ENCODE assay signal across 8 cellular contexts in genomic region chr13:71290963-71291937, GRCh38.
DNase-seq lines count a peak whose midpoint lies in the region; ATAC-seq and TF ChIP-seq lines count a peak whose summit lies in the region.

No MANE protein-coding gene starts in this region.

- no peak overlapping the region for H3K4me3 ChIP-seq in fibroblast of pulmonary artery (replicated peaks; ENCODE audit: low read depth, low read length)
- H3K4me3 ChIP-seq in skin epidermis = peak overlapping the region; percentile 5 to 40 (median 36)

- H3K36me3 Mint-ChIP-seq in activated CD8-positive, alpha-beta T cell treated with anti-CD3 and anti-CD28 coated beads, Interleukin-2, amount 10 ng/mL, durations not matched to agents 7 days and 5 days (ENCODE audit: low read depth) = peaks cover 10% of the 10 kb centered on the region

- peak overlapping the region; percentile 75 for H3K4me3 Mint-ChIP-seq in activated CD8-positive, alpha-beta T cell treated with anti-CD3 and anti-CD28 coated beads, Interleukin-2, amount 10 ng/mL, durations not matched to agents 7 days and 5 days

- H3K27me3 Mint-ChIP-seq in activated CD8-positive, alpha-beta T cell treated with anti-CD3 and anti-CD28 coated beads, Interleukin-2, amount 10 ng/mL, durations not matched to agents 7 days and 5 days (ENCODE audit: low read depth) = no peaks in the 10 kb centered on the region

- peaks cover 12% of the 10 kb centered on the region for H3K9me3 Mint-ChIP-seq in activated CD8-positive, alpha-beta T cell treated with anti-CD3 and anti-CD28 coated beads, Interleukin-2, amount 10 ng/mL, durations not matched to agents 7 days and 5 days (ENCODE audit: insufficient read depth)

- CTCF ChIA-PET in activated CD8-positive, alpha-beta T cell treated with anti-CD3 and anti-CD28 coated beads, Interleukin-2, amount 10 ng/mL, durations not matched to agents 7 days and 5 days (lab: Charles Lee) = interaction anchor here (0.8 to 1.0 kb wide), 2 partner anchors 16 to 588 kb away, joined by 3 read pairs; no protein-coding TSS in a partner anchor

- peak; percentile 11 for DNase-seq in NCI-H2171 treated with DMSO at 0.1 percent for 48 hours (lab: John Stamatoyannopoulos, UW)
- DNase-seq in NCI-H2171 (lab: John Stamatoyannopoulos, UW) = no peak
- peak; percentile 15 for DNase-seq in NCI-H2029 treated with DMSO at 0.1 percent for 48 hours (lab: John Stamatoyannopoulos, UW)
- DNase-seq in activated CD8-positive, alpha-beta T cell treated with anti-CD3 and anti-CD28 coated beads, Interleukin-2, amount 10 ng/mL, durations not matched to agents 7 days and 5 days = peak; percentile 58
- DNase-seq in fibroblast of pulmonary artery (ENCODE audit: low read depth) = peak; percentile 11
- no peak for DNase-seq in HuH-7.5 (ENCODE audit: low spot score)

- no peak for TF ChIP-seq CTCF in fibroblast of pulmonary artery (IDR thresholded peaks at IDR 0.05; ENCODE audit: low read length, missing control alignments)

- H3K27ac Mint-ChIP-seq in activated CD8-positive, alpha-beta T cell treated with anti-CD3 and anti-CD28 coated beads, Interleukin-2, amount 10 ng/mL, durations not matched to agents 7 days and 5 days = peak overlapping the region; percentile 88

- peaks cover 18% of the 10 kb centered on the region for H3K4me1 Mint-ChIP-seq in activated CD8-positive, alpha-beta T cell treated with anti-CD3 and anti-CD28 coated beads, Interleukin-2, amount 10 ng/mL, durations not matched to agents 7 days and 5 days (ENCODE audit: low read depth)

- peak overlapping the region in 8 of 21 experiments; percentile 7 to 73 (median 45) for H3K27ac ChIP-seq in skin epidermis

- peak; percentile 87 for ATAC-seq in HG02763 (IDR thresholded peaks at IDR 0.05; ENCODE audit: unreplicated experiment)
- peak; percentile 88 for ATAC-seq in activated CD8-positive, alpha-beta T cell treated with anti-CD3 and anti-CD28 coated beads, Interleukin-2, amount 10 ng/mL, durations not matched to agents 7 days and 5 days

- POLR2A ChIA-PET in activated CD8-positive, alpha-beta T cell treated with anti-CD3 and anti-CD28 coated beads, Interleukin-2, amount 10 ng/mL, durations not matched to agents 7 days and 5 days (lab: Charles Lee) = no interaction called here

Comparison
In these comparisons a context has a peak if more than half of its experiments do, and no peak if none do; other contexts are left out.
1. DNase-seq: peak in NCI-H2171 treated with DMSO at 0.1 percent for 48 hours (single experiment), NCI-H2029 treated with DMSO at 0.1 percent for 48 hours (single experiment), activated CD8-positive, alpha-beta T cell treated with anti-CD3 and anti-CD28 coated beads, Interleukin-2, amount 10 ng/mL, durations not matched to agents 7 days and 5 days (single experiment) and fibroblast of pulmonary artery (single experiment); none in NCI-H2171 (single experiment) and HuH-7.5 (single experiment).